Comparison of ENCODE assay signal across 22 cellular contexts in genomic region chr17:74795327-74796020, GRCh38. TPM values are rescaled to one million over a fixed set of nuclear protein-coding genes. Genes with fewer than 3 reads are reported as not detected.
"Had no signal": no experiment of that assay in that cellular context is flagged by ENCODE, and none has a peak within 500 bp of the region (broad histone marks: within the 10 kb centered on the region; RNA-seq: fewer than 3 reads in every experiment).

No MANE protein-coding gene starts in this region.

- H3K4me1 ChIP-seq: gastrocnemius medialis, neural progenitor cell, tibial artery, vagina had no signal

- H3K4me3 ChIP-seq: esophagus muscularis mucosa, gastrocnemius medialis, lower lobe of right lung, neural progenitor cell, ovary, smooth muscle cell, suprapubic skin, tibial artery, upper lobe of left lung, vagina had no signal

- H3K36me3 ChIP-seq: neural progenitor cell, ovary had no signal

- H3K27me3 ChIP-seq: esophagus muscularis mucosa, gastrocnemius medialis, neural progenitor cell, ovary, suprapubic skin, tibial artery, upper lobe of left lung, vagina had no signal

- DNase-seq: effector memory CD4-positive, alpha-beta T cell; gastrocnemius medialis; islet precursor cell; lower lobe of right lung; mesenchymal stem cell; midbrain; ovary; stimulated activated CD4-positive, alpha-beta T cell treated with anti-CD3 and anti-CD28 coated beads, Interleukin-2, amount 100 ng/mL, for 48 hours; stimulated activated naive CD4-positive, alpha-beta T cell treated with Interleukin-2 at 50 U/mL for 16 hours; tibial artery had no signal

- ATAC-seq: gastrocnemius medialis; left lobe of liver; lower lobe of right lung; natural killer cell treated with Interleukin-12 subunit alpha and Interleukin-12 subunit beta and Interleukin-15 and Interleukin-18, amount 100 ng/mL, for 72 hours; right cardiac atrium had no signal

- H3K9me3 ChIP-seq: esophagus muscularis mucosa, gastrocnemius medialis, lower lobe of right lung, ovary, suprapubic skin, tibial artery, upper lobe of left lung, vagina had no signal

- H3K27ac ChIP-seq: epithelial cell of prostate, esophagus muscularis mucosa, gastrocnemius medialis, lower lobe of right lung, neural progenitor cell, ovary, suprapubic skin, tibial artery, upper lobe of left lung, vagina had no signal

- FAIRE-seq: endometrium had no signal

RNA-seq across cellular contexts. Expression of gene RAB37, which starts 58.4 kb away (rescaled TPM):
- total RNA-seq: fibroblast of villous mesenchyme, smooth muscle cell had no signal
